Comparison of ENCODE assay signal across 21 cellular contexts in genomic region chr10:11023554-11023953, GRCh38.
"Had no signal": no experiment of that assay in that cellular context is flagged by ENCODE, and none has a peak within 500 bp of the region (broad histone marks: within the 10 kb centered on the region; RNA-seq: fewer than 3 reads in every experiment).

No MANE protein-coding gene starts in this region.

- H3K9me3 ChIP-seq: Peyer's patch had no signal

- H3K9me3 Mint-ChIP-seq: activated naive CD4-positive, alpha-beta T cell treated with anti-CD3 and anti-CD28 coated beads, Interleukin-2, amount 10 ng/mL, durations not matched to agents 7 days and 5 days; activated naive CD8-positive, alpha-beta T cell treated with anti-CD3 and anti-CD28 coated beads for 36 hours; activated T-cell treated with anti-CD3 and anti-CD28 coated beads, Interleukin-2, amount 50 U/mL, for 24 hours; T-helper 1 cell treated with Interleukin-12 subunit alpha and Interleukin-12 subunit beta and Interleukin-4 antibody, amounts not matched to agents 30 μg/mL and 1 μg/mL, for 36 hours had no signal

- H3K4me3 Mint-ChIP-seq: activated CD8-positive, alpha-beta memory T cell treated with anti-CD3 and anti-CD28 coated beads, Interleukin-2, amount 10 ng/mL, durations not matched to agents 7 days and 5 days; activated naive CD4-positive, alpha-beta T cell treated with anti-CD3 and anti-CD28 coated beads, Interleukin-2, amount 10 ng/mL, durations not matched to agents 7 days and 5 days; activated naive CD8-positive, alpha-beta T cell treated with anti-CD3 and anti-CD28 coated beads for 36 hours; activated T-cell treated with anti-CD3 and anti-CD28 coated beads, Interleukin-2, amount 50 U/mL, for 24 hours; IgD-negative memory B cell; T-helper 1 cell treated with Interleukin-12 subunit alpha and Interleukin-12 subunit beta and Interleukin-4 antibody, amounts not matched to agents 30 μg/mL and 1 μg/mL, for 36 hours had no signal

- H3K4me3 ChIP-seq: Peyer's patch had no signal

- H3K27ac ChIP-seq: KMS-11, Peyer's patch had no signal

- H3K9ac ChIP-seq: KMS-11 had no signal

- H3K36me3 ChIP-seq: Peyer's patch had no signal

- DNase-seq: activated CD4-positive, alpha-beta T cell treated with anti-CD3 and anti-CD28 coated beads for 48 hours; activated CD4-positive, alpha-beta T cell treated with anti-CD3 and anti-CD28 coated beads, Interleukin-2, amount 50 U/mL, for 48 hours; activated CD4-positive, CD25-positive, alpha-beta regulatory T cell treated with anti-CD3 and anti-CD28 coated beads, Interleukin-2, amount 50 U/mL, for 72 hours; activated CD8-positive, alpha-beta memory T cell treated with anti-CD3 and anti-CD28 coated beads, Interleukin-2, amount 10 ng/mL, durations not matched to agents 7 days and 5 days; activated gamma-delta T cell; activated naive CD4-positive, alpha-beta T cell treated with anti-CD3 and anti-CD28 coated beads, Interleukin-2, amount 10 ng/mL, durations not matched to agents 7 days and 5 days; activated naive CD8-positive, alpha-beta T cell treated with anti-CD3 and anti-CD28 coated beads for 36 hours; activated T-cell treated with anti-CD3 and anti-CD28 coated beads, Interleukin-2, amount 50 U/mL, for 24 hours; aorta; central memory CD4-positive, alpha-beta T cell; NCI-H1092; NCI-H1417; NCI-H2029 treated with DMSO at 0.1 percent for 48 hours; NCI-H510A treated with DMSO at 0.1 percent for 48 hours; NCI-H69; NK-92 treated with Interleukin-12 subunit alpha and Interleukin-12 subunit beta, amount 100 ng/mL, for 24 hours; Peyer's patch; SHP77 had no signal

- H3K36me3 Mint-ChIP-seq: activated naive CD8-positive, alpha-beta T cell treated with anti-CD3 and anti-CD28 coated beads for 36 hours; IgD-negative memory B cell had no signal

- H3K27me3 ChIP-seq: Peyer's patch had no signal

- H3K4me2 ChIP-seq: KMS-11 had no signal

- H3K27ac Mint-ChIP-seq: activated CD8-positive, alpha-beta memory T cell treated with anti-CD3 and anti-CD28 coated beads, Interleukin-2, amount 10 ng/mL, durations not matched to agents 7 days and 5 days; activated naive CD4-positive, alpha-beta T cell treated with anti-CD3 and anti-CD28 coated beads, Interleukin-2, amount 10 ng/mL, durations not matched to agents 7 days and 5 days; activated naive CD8-positive, alpha-beta T cell treated with anti-CD3 and anti-CD28 coated beads for 36 hours; activated T-cell treated with anti-CD3 and anti-CD28 coated beads, Interleukin-2, amount 50 U/mL, for 24 hours; IgD-negative memory B cell; T-helper 1 cell treated with Interleukin-12 subunit alpha and Interleukin-12 subunit beta and Interleukin-4 antibody, amounts not matched to agents 30 μg/mL and 1 μg/mL, for 36 hours had no signal
